1 cellular context compared by ENCODE assay signal in genomic region chr16:11272484-11272883, GRCh38.
TF ChIP-seq lines count a peak whose summit lies in the region.

No MANE protein-coding gene starts in this region.

TF ChIP-seq in GM23338, 12 proteins besides CTCF, POLR2A, EP300 and RAD21:
- TF ChIP-seq ZNF331 (CRISPR knock-in tag; IDR thresholded peaks at IDR 0.05; ENCODE audit: low read depth) (no peak), ZNF114 (CRISPR knock-in tag; IDR thresholded peaks at IDR 0.05) (no peak), CREB1 (CRISPR knock-in tag; IDR thresholded peaks at IDR 0.05; ENCODE audit: low read depth) (no peak), JUNB (IDR thresholded peaks at IDR 0.05; ENCODE audit: unreplicated experiment) (no peak), ETS1 (IDR thresholded peaks at IDR 0.05) (no peak), NANOG (IDR thresholded peaks at IDR 0.05; ENCODE audit: borderline replicate concordance) (no peak), POLR2AphosphoS5 (IDR thresholded peaks at IDR 0.05; ENCODE audit: low read depth) (no peak), EZH2 (IDR thresholded peaks at IDR 0.05; ENCODE audit: low read depth, unreplicated experiment) (no peak), EZH2phosphoT487 (IDR thresholded peaks at IDR 0.05; ENCODE audit: unreplicated experiment) (no peak), STAT1 (IDR thresholded peaks at IDR 0.05; ENCODE audit: unreplicated experiment) (no peak), ZNF462 (CRISPR knock-in tag; IDR thresholded peaks at IDR 0.05) (no peak), REST (IDR thresholded peaks at IDR 0.05; ENCODE audit: unreplicated experiment) (no peak)
